ENCODE assay signal across 7 cellular contexts in the genomic region with DNA sequence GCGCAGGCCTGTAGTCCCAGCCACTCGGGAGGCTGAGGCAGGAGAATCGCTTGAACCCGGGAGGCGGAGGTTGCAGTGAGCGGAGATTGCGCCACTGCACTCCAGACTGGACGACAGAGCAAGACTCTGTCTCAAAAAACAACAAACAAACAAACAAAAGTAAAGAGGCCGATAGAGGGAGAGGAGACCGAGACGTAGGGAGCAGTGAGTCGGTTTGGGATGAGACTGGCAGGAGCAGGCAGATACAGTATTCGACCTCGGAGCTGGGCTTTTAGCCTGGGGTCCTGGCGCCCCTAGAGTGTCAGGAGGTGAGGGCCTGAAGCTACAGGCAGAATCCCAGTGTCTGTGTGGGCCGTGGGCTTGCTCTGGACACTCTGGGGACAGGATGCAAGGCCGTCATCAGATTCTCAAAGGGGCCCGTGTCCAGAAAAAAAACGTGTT. TPM values are rescaled to one million over a fixed set of nuclear protein-coding genes. Genes with fewer than 3 reads are reported as not detected.
A peak's percentile ranks its signal among the peaks of the same experiment; 100 is the strongest.
DNase-seq lines count a peak whose midpoint lies in the region; ATAC-seq, FAIRE-seq and TF ChIP-seq lines count a peak whose summit lies in the region.

No MANE protein-coding gene starts in this region.

- RAD21 ChIA-PET in GM12878 (lab: Charles Lee; ENCODE audit: unreplicated experiment), result no interaction called here

- H2AFZ ChIP-seq in KMS-11 (ENCODE audit: low read depth) (peak overlapping the region; percentile 99), GM12878 (ENCODE audit: control insufficient read depth, low read depth, low read length) (no peak overlapping the region; the same call in 1 of the 2 replicates), keratinocyte (ENCODE audit: control insufficient read depth, low read length) (peak overlapping the region; percentile 64)

- no peaks in the 10 kb centered on the region for H3K9me3 Mint-ChIP-seq in stimulated activated naive CD8-positive, alpha-beta T cell treated with anti-CD3 and anti-CD28 coated beads, Interleukin-15, amount 100 ng/mL, for 72 hours

- dilution Hi-C loops in keratinocyte (cut with MboI; ENCODE audit: extremely low pct_ligation_motif_present, low sequenced_read_pairs), result no loop called here

- no peak for ATAC-seq in GM12878
- ATAC-seq in stimulated activated naive CD8-positive, alpha-beta T cell treated with anti-CD3 and anti-CD28 coated beads, Interleukin-15, amount 100 ng/mL, for 72 hours, result no peak
- no peak for ATAC-seq in HG03108 (IDR thresholded peaks at IDR 0.05; ENCODE audit: unreplicated experiment)

- DNase-seq in GM12878 (ENCODE audit: low read depth, low spot score) (no peak), keratinocyte (ENCODE audit: low read depth, low spot score) (no peak), H54 (ENCODE audit: insufficient read length, low spot score) (no peak), NCI-H748 (lab: John Stamatoyannopoulos, UW; ENCODE audit: unreplicated experiment) (no peak)
- DNase-seq in stimulated activated naive CD8-positive, alpha-beta T cell treated with anti-CD3 and anti-CD28 coated beads, Interleukin-15, amount 100 ng/mL, for 72 hours, result no peak

- peaks cover 50% of the 10 kb centered on the region for H3K4me1 Mint-ChIP-seq in stimulated activated naive CD8-positive, alpha-beta T cell treated with anti-CD3 and anti-CD28 coated beads, Interleukin-15, amount 100 ng/mL, for 72 hours

- H3K4me3 Mint-ChIP-seq in stimulated activated naive CD8-positive, alpha-beta T cell treated with anti-CD3 and anti-CD28 coated beads, Interleukin-15, amount 100 ng/mL, for 72 hours, result peak overlapping the region; percentile 25 to 38

- POLR2A ChIA-PET in GM12878 (lab: Charles Lee), result no interaction called here

- intact Hi-C loops in GM12878 (cut with micrococcal nuclease; ENCODE audit: unreplicated experiment), result no loop called here

- H3K9me3 ChIP-seq in GM12878 (replicated peaks; ENCODE audit: control insufficient read depth, insufficient read depth, low read length) (no peaks in the 10 kb centered on the region), keratinocyte (ENCODE audit: control insufficient read depth, low read depth, low read length) (no peaks in the 10 kb centered on the region)

- no peaks in the 10 kb centered on the region for H3K36me3 ChIP-seq in KMS-11 (ENCODE audit: insufficient read depth)
- no peaks in the 10 kb centered on the region for H3K36me3 ChIP-seq in GM12878 (ENCODE audit: control insufficient read depth in 2 of 2, insufficient read depth in 2 of 2, low read length in 1 of 2)
- no peaks in the 10 kb centered on the region for H3K36me3 ChIP-seq in keratinocyte (ENCODE audit: control insufficient read depth in 2 of 2, extremely low read depth in 1 of 2, insufficient read depth in 2 of 2, low read length in 2 of 2)

- H3K4me1 ChIP-seq in KMS-11 (ENCODE audit: low read depth, poor library complexity, severe bottlenecking) (peaks cover 76% of the 10 kb centered on the region), GM12878 (ENCODE audit: control insufficient read depth, insufficient read depth, low read length) (no peaks in the 10 kb centered on the region; the same call in 1 of the 2 replicates), keratinocyte (ENCODE audit: control insufficient read depth, extremely low read depth, insufficient read depth, low read length) (peaks cover 35% of the 10 kb centered on the region)

- BruUV-seq in GM12878 (replicated peaks; lab: Mats Ljungman, UMichigan), result no TSS peak

- FAIRE-seq in GM12878 (lab: Jason Lieb, UNC), result no peak
- no peak for FAIRE-seq in keratinocyte (lab: Jason Lieb, UNC)
- no peak for FAIRE-seq in H54 (lab: Jason Lieb, UNC)

- 71% methylated on average over 18 of the region's 19 CpGs for WGBS in GM12878 (ENCODE audit: insufficient coverage, insufficient replicate concordance, low lambda C conversion rate, missing lambda C conversion rate)

- TF ChIP-seq POLR2A in GM12878 (IDR thresholded peaks at IDR 0.05; ENCODE audit: low read depth, low read length) (no peak), H54 (IDR thresholded peaks at IDR 0.05; ENCODE audit: low read depth, low read length) (no peak)

- TF ChIP-seq EP300 in GM12878 (IDR thresholded peaks at IDR 0.05; ENCODE audit: borderline replicate concordance in 1 of 2, control insufficient read depth in 1 of 2, low read depth in 2 of 2, low read length in 2 of 2), result no peak

- H3K9me1 ChIP-seq in keratinocyte (ENCODE audit: control insufficient read depth, extremely low read depth, insufficient read depth, low read length), result no peaks in the 10 kb centered on the region

- TF ChIP-seq CTCF in KMS-11 (conservative IDR thresholded peaks at IDR 0.05; ENCODE audit: low read depth, low read length) (no peak), GM12878 (IDR thresholded peaks at IDR 0.05 in 2 of 3, conservative IDR thresholded peaks at IDR 0.05 in 1 of 3; ENCODE audit: control insufficient read depth in 2 of 3, extremely low read depth in 1 of 3, insufficient read depth in 1 of 3, low read depth in 3 of 3, low read length in 3 of 3) (no peak), keratinocyte (optimal IDR thresholded peaks at IDR 0.05 in 1 of 3, IDR thresholded peaks at IDR 0.05 in 1 of 3, conservative IDR thresholded peaks at IDR 0.05 in 1 of 3; ENCODE audit: extremely low read depth in 1 of 3, insufficient read depth in 2 of 3, low read length in 3 of 3) (no peak)

- H3K27ac ChIP-seq in KMS-11 (peak overlapping the region; percentile 75), GM12878 (ENCODE audit: control insufficient read depth, insufficient read depth) (no peak overlapping the region), keratinocyte (ENCODE audit: control insufficient read depth, insufficient read depth, low read length) (no peak overlapping the region)

- H3K27me3 Mint-ChIP-seq in stimulated activated naive CD8-positive, alpha-beta T cell treated with anti-CD3 and anti-CD28 coated beads, Interleukin-15, amount 100 ng/mL, for 72 hours, result peaks cover 26% of the 10 kb centered on the region

- H4K20me1 ChIP-seq in KMS-11 (ENCODE audit: insufficient read depth), result no peaks in the 10 kb centered on the region
- no peaks in the 10 kb centered on the region for H4K20me1 ChIP-seq in GM12878 (ENCODE audit: control insufficient read depth, insufficient read depth)
- no peaks in the 10 kb centered on the region for H4K20me1 ChIP-seq in keratinocyte (ENCODE audit: control insufficient read depth, extremely low read depth, insufficient read depth, low read length)

- SMC1A ChIA-PET in GM12878 (lab: Charles Lee; ENCODE audit: uncharacterized antibody, unreplicated experiment), result no interaction called here

- in situ Hi-C loops in GM12878 (cut with MboI), result no loop called here

- H3K4me3 ChIP-seq in KMS-11 (IDR thresholded peaks at IDR 0.05; ENCODE audit: insufficient read depth, low read depth, low read length), result no peak overlapping the region
- peak overlapping the region; percentile 55; the same call in 1 of the 2 replicates for H3K4me3 ChIP-seq in GM12878
- H3K4me3 ChIP-seq in keratinocyte (ENCODE audit: control insufficient read depth in 2 of 3, extremely low read depth in 1 of 3, insufficient read depth in 2 of 3, low read depth in 1 of 3, low read length in 3 of 3), result peak overlapping the region in 1 of 3 experiments; percentile 41

- no peaks in the 10 kb centered on the region for H3K79me2 ChIP-seq in KMS-11 (ENCODE audit: insufficient read depth, low read depth)
- H3K79me2 ChIP-seq in GM12878 (ENCODE audit: control insufficient read depth, insufficient read depth, low read length), result no peaks in the 10 kb centered on the region
- H3K79me2 ChIP-seq in keratinocyte (ENCODE audit: control insufficient read depth, insufficient read depth, low read length), result no peaks in the 10 kb centered on the region

- H3K9ac ChIP-seq in KMS-11 (peak overlapping the region; percentile 90), GM12878 (ENCODE audit: control insufficient read depth, insufficient read depth, low read length) (no peak overlapping the region), keratinocyte (ENCODE audit: control insufficient read depth, extremely low read depth, insufficient read depth, low read length) (peak overlapping the region; percentile 54)

- H3K4me2 ChIP-seq in KMS-11 (peak overlapping the region; percentile 98), GM12878 (ENCODE audit: control insufficient read depth, insufficient read depth) (peak overlapping the region; percentile 77), keratinocyte (ENCODE audit: control insufficient read depth, extremely low read depth, insufficient read depth, low read depth, low read length) (peak overlapping the region; percentile 63)

- CTCF ChIA-PET in GM12878 (lab: Yijun Ruan, JAX), result interaction anchor here (1.3 to 2.9 kb wide), 4 partner anchors 8 to 32 kb away, joined by 3 to 12 read pairs (median 6); no protein-coding TSS in a partner anchor

- no peak for TF ChIP-seq RAD21 in GM12878 (IDR thresholded peaks at IDR 0.05; ENCODE audit: insufficient read depth, low read depth, low read length)

- H3K27ac Mint-ChIP-seq in stimulated activated naive CD8-positive, alpha-beta T cell treated with anti-CD3 and anti-CD28 coated beads, Interleukin-15, amount 100 ng/mL, for 72 hours, result peak overlapping the region in 1 of 2 donors; percentile 66

- no peaks in the 10 kb centered on the region for H3K27me3 ChIP-seq in KMS-11 (ENCODE audit: insufficient read depth, low read depth)
- no peaks in the 10 kb centered on the region; a peak in 1 of 4 replicates for H3K27me3 ChIP-seq in GM12878 (replicated peaks in 1 of 2; ENCODE audit: control insufficient read depth in 2 of 2, insufficient read depth in 2 of 2, low read length in 1 of 2)
- H3K27me3 ChIP-seq in keratinocyte (ENCODE audit: control insufficient read depth, extremely low read depth, insufficient read depth, low read length), result no peaks in the 10 kb centered on the region

RNA-seq across cellular contexts. Expression of a gene that starts 51.2 kb away (rescaled TPM):
- total RNA-seq in GM12878 (2013; cell fraction: nucleolus; rRNA removed), result 41.4 and 46.2 TPM in 2 replicates
- total RNA-seq in GM12878 (2014; rRNA removed) (22.5 and 23.3 TPM in 2 replicates), GM12878 (2014; rRNA removed; fragmentation: Illumina TruSeq; extraction: Trizol) (28.2 and 30.0 TPM in 2 replicates), GM12878 (2021) (17.3 and 17.9 TPM in 2 replicates)
- polyA plus RNA-seq in GM12878 (2011; ENCODE audit: low read depth), result 10.8 TPM
- polyA plus RNA-seq in GM12878 (2011; rRNA removed) (16.7 and 24.3 TPM in 2 replicates), GM12878 (2014; fragmentation: Illumina TruSeq; extraction: Trizol) (28.0 and 31.4 TPM in 2 replicates), GM12878 (2014; fragmentation: Nextera tagmentation; extraction: Ambion mirVana) (10 to 100 TPM in 1 of 2 experiments, 1 to 10 TPM in 1; 6.5 to 16.4 TPM), GM12878 (2014; rRNA removed) (18.8 and 20.5 TPM in 2 replicates), GM12878 (2016; fragmentation: Nextera tagmentation; extraction: Ambion mirVana) (10 to 100 TPM; 27.1 to 30.1 TPM), keratinocyte (10.3 to 17.0 TPM (median 13.5 TPM) in 3 replicates)
- 10.4 and 11.9 TPM in 2 replicates for polyA plus RNA-seq in GM12878 (2011; cell fraction: cytosol; rRNA removed)
- 13.7 and 17.0 TPM in 2 replicates for polyA plus RNA-seq in GM12878 (2011; cell fraction: nucleus; rRNA removed)
- polyA plus RNA-seq in GM12878 (2012), result 14.7 and 17.1 TPM in 2 replicates
- 6.4 and 9.1 TPM in 2 replicates for polyA minus RNA-seq in GM12878 (2011; rRNA and poly(A)+ RNA removed)
- polyA minus RNA-seq in GM12878 (2011; cell fraction: cytosol; rRNA and poly(A)+ RNA removed), result 6.5 and 7.8 TPM in 2 replicates
- 6.2 and 11.9 TPM in 2 replicates for polyA minus RNA-seq in GM12878 (2011; cell fraction: nucleus; rRNA and poly(A)+ RNA removed)
- polyA plus RNA-seq in keratinocyte (2011; ENCODE audit: low read depth), result 56.3 TPM
- 12.6 and 15.0 TPM in 2 replicates for polyA plus RNA-seq in keratinocyte (2011; cell fraction: cytosol; rRNA removed)
- 20.6 and 27.6 TPM in 2 replicates for polyA plus RNA-seq in keratinocyte (2011; cell fraction: nucleus; rRNA removed)
- polyA plus RNA-seq in keratinocyte (2012; ENCODE audit: low replicate concordance), result 19.9 and 24.1 TPM in 2 replicates
- 5.0 to 6.8 TPM (median 6.0 TPM) in 3 replicates for polyA minus RNA-seq in keratinocyte
- polyA minus RNA-seq in keratinocyte (2011; cell fraction: cytosol; rRNA and poly(A)+ RNA removed), result 10.7 TPM
- 8.3 and 10.8 TPM in 2 replicates for polyA minus RNA-seq in keratinocyte (2011; cell fraction: nucleus; rRNA and poly(A)+ RNA removed)

RNA-seq across cellular contexts. Expression of a gene that starts 51.5 kb away (rescaled TPM):
- 70.9 and 72.7 TPM in 2 replicates for total RNA-seq in GM12878 (2013; cell fraction: nucleolus; rRNA removed)
- 23.5 and 27.0 TPM in 2 replicates for total RNA-seq in GM12878 (2014; rRNA removed)
- 20.5 and 22.6 TPM in 2 replicates for total RNA-seq in GM12878 (2014; rRNA removed; fragmentation: Illumina TruSeq; extraction: Trizol)
- total RNA-seq in GM12878 (2021), result 19.3 and 19.7 TPM in 2 replicates
- polyA plus RNA-seq in GM12878 (2011; ENCODE audit: low read depth), result 15.5 TPM
- 43.7 and 44.7 TPM in 2 replicates for polyA plus RNA-seq in GM12878 (2011; rRNA removed)
- 36.3 and 39.9 TPM in 2 replicates for polyA plus RNA-seq in GM12878 (2011; cell fraction: cytosol; rRNA removed)
- 49.4 and 78.3 TPM in 2 replicates for polyA plus RNA-seq in GM12878 (2011; cell fraction: nucleus; rRNA removed)
- polyA plus RNA-seq in GM12878 (2012), result 19.8 and 23.2 TPM in 2 replicates
- 29.2 and 33.4 TPM in 2 replicates for polyA plus RNA-seq in GM12878 (2014; fragmentation: Illumina TruSeq; extraction: Trizol)
- polyA plus RNA-seq in GM12878 (2014; fragmentation: Nextera tagmentation; extraction: Ambion mirVana), result 10 to 100 TPM; 10.2 to 13.3 TPM
- 24.2 and 25.1 TPM in 2 replicates for polyA plus RNA-seq in GM12878 (2014; rRNA removed)
- polyA plus RNA-seq in GM12878 (2016; fragmentation: Nextera tagmentation; extraction: Ambion mirVana), result 10 to 100 TPM; 18.4 to 20.0 TPM
- polyA minus RNA-seq in GM12878 (2011; rRNA and poly(A)+ RNA removed), result 31.6 and 39.1 TPM in 2 replicates
- 16.7 and 22.0 TPM in 2 replicates for polyA minus RNA-seq in GM12878 (2011; cell fraction: cytosol; rRNA and poly(A)+ RNA removed)
- 31.9 and 42.2 TPM in 2 replicates for polyA minus RNA-seq in GM12878 (2011; cell fraction: nucleus; rRNA and poly(A)+ RNA removed)
- polyA plus RNA-seq in keratinocyte, result 30.4 to 39.8 TPM (median 38.5 TPM) in 3 replicates
- polyA plus RNA-seq in keratinocyte (2011; ENCODE audit: low read depth), result 9.7 TPM
- 19.8 and 27.1 TPM in 2 replicates for polyA plus RNA-seq in keratinocyte (2011; cell fraction: cytosol; rRNA removed)
- polyA plus RNA-seq in keratinocyte (2011; cell fraction: nucleus; rRNA removed), result 110 and 119 TPM in 2 replicates
- polyA plus RNA-seq in keratinocyte (2012; ENCODE audit: low replicate concordance), result 20.7 and 21.2 TPM in 2 replicates
- polyA minus RNA-seq in keratinocyte, result 21.2 to 31.2 TPM (median 31.2 TPM) in 3 replicates
- 15.7 TPM for polyA minus RNA-seq in keratinocyte (2011; cell fraction: cytosol; rRNA and poly(A)+ RNA removed)
- polyA minus RNA-seq in keratinocyte (2011; cell fraction: nucleus; rRNA and poly(A)+ RNA removed), result 28.8 and 34.4 TPM in 2 replicates

RNA-seq across cellular contexts. Expression of a gene that starts 56.6 kb away (rescaled TPM):
- 14.3 and 74.8 TPM in 2 replicates for total RNA-seq in GM12878 (2013; cell fraction: nucleolus; rRNA removed)
- 73.9 and 86.5 TPM in 2 replicates for total RNA-seq in GM12878 (2014; rRNA removed)
- total RNA-seq in GM12878 (2014; rRNA removed; fragmentation: Illumina TruSeq; extraction: Trizol), result 184 and 189 TPM in 2 replicates
- 45.5 and 50.1 TPM in 2 replicates for total RNA-seq in GM12878 (2021)
- 65.0 TPM for polyA plus RNA-seq in GM12878 (2011; ENCODE audit: low read depth)
- 83.1 and 135 TPM in 2 replicates for polyA plus RNA-seq in GM12878 (2011; rRNA removed)
- 20.0 and 31.8 TPM in 2 replicates for polyA plus RNA-seq in GM12878 (2011; cell fraction: cytosol; rRNA removed)
- polyA plus RNA-seq in GM12878 (2011; cell fraction: nucleus; rRNA removed), result 25.0 and 35.1 TPM in 2 replicates
- 94.6 and 110 TPM in 2 replicates for polyA plus RNA-seq in GM12878 (2012)
- 135 and 166 TPM in 2 replicates for polyA plus RNA-seq in GM12878 (2014; fragmentation: Illumina TruSeq; extraction: Trizol)
- polyA plus RNA-seq in GM12878 (2014; fragmentation: Nextera tagmentation; extraction: Ambion mirVana), result 100 to 1,000 TPM; 291 to 318 TPM
- 83.9 and 125 TPM in 2 replicates for polyA plus RNA-seq in GM12878 (2014; rRNA removed)
- polyA plus RNA-seq in GM12878 (2016; fragmentation: Nextera tagmentation; extraction: Ambion mirVana), result 100 to 1,000 TPM; 278 to 281 TPM
- polyA minus RNA-seq in GM12878 (2011; rRNA and poly(A)+ RNA removed), result 10.4 and 13.6 TPM in 2 replicates
- 9.0 and 9.6 TPM in 2 replicates for polyA minus RNA-seq in GM12878 (2011; cell fraction: cytosol; rRNA and poly(A)+ RNA removed)
- polyA minus RNA-seq in GM12878 (2011; cell fraction: nucleus; rRNA and poly(A)+ RNA removed), result 11.2 and 23.5 TPM in 2 replicates
- polyA plus RNA-seq in keratinocyte, result 51.9 to 110 TPM (median 94.4 TPM) in 3 replicates
- 184 TPM for polyA plus RNA-seq in keratinocyte (2011; ENCODE audit: low read depth)
- polyA plus RNA-seq in keratinocyte (2011; cell fraction: cytosol; rRNA removed), result 99.0 and 109 TPM in 2 replicates
- 27.6 and 50.4 TPM in 2 replicates for polyA plus RNA-seq in keratinocyte (2011; cell fraction: nucleus; rRNA removed)
- polyA plus RNA-seq in keratinocyte (2012; ENCODE audit: low replicate concordance), result 87.9 and 140 TPM in 2 replicates
- polyA minus RNA-seq in keratinocyte, result 0.82 to 7.8 TPM (median 2.7 TPM) in 3 replicates
- polyA minus RNA-seq in keratinocyte (2011; cell fraction: cytosol; rRNA and poly(A)+ RNA removed), result 10.9 TPM
- polyA minus RNA-seq in keratinocyte (2011; cell fraction: nucleus; rRNA and poly(A)+ RNA removed), result 9.3 and 11.8 TPM in 2 replicates
